In genomic region chr11:79294845-79295520, GRCh38 we compare ENCODE assay signal across 27 cellular contexts.
DNase-seq lines count a peak whose midpoint lies in the region; ATAC-seq and TF ChIP-seq lines count a peak whose summit lies in the region.
"Had no signal": no experiment of that assay in that cellular context is flagged by ENCODE, and none has a peak within 500 bp of the region (broad histone marks: within the 10 kb centered on the region; RNA-seq: fewer than 3 reads in every experiment).

No MANE protein-coding gene starts in this region.

- no peak for TF ChIP-seq CTCF in prostate gland (IDR thresholded peaks at IDR 0.05)

- no peak overlapping the region for H3K27ac ChIP-seq in prostate gland
- H3K27ac ChIP-seq: brain microvascular endothelial cell, C4-2B, heart left ventricle, KMS-11, lower lobe of right lung, ovary, right lobe of liver, suprapubic skin had no signal

- H3K9me3 ChIP-seq in prostate gland, result no peaks in the 10 kb centered on the region
- H3K9me3 ChIP-seq: heart left ventricle, lower lobe of right lung, ovary, right lobe of liver, suprapubic skin had no signal

- H3K27me3 ChIP-seq in prostate gland (replicated peaks; ENCODE audit: insufficient read depth), result no peaks in the 10 kb centered on the region
- H3K27me3 ChIP-seq: brain microvascular endothelial cell, heart left ventricle, ovary, right lobe of liver, suprapubic skin had no signal

- no peak overlapping the region for H3K4me3 ChIP-seq in prostate gland
- H3K4me3 ChIP-seq: heart left ventricle, lower lobe of right lung, ovary, right lobe of liver, suprapubic skin had no signal

- WGBS in prostate gland, result 51% methylated on average over 8 of the region's 8 CpGs

- intact Hi-C loops in prostate gland (cut with DNase I), result no loop called here

- TF ChIP-seq POLR2A in prostate gland (IDR thresholded peaks at IDR 0.05), result no peak

- DNase-seq in NCI-H1092 (lab: John Stamatoyannopoulos, UW) (peak; percentile 15), NCI-H2029 treated with DMSO at 0.1 percent for 48 hours (lab: John Stamatoyannopoulos, UW) (peak; percentile 26), cerebellar cortex (ENCODE audit: low spot score) (peak; percentile 9), prostate gland (ENCODE audit: low spot score) (peak; percentile 46), NCI-H187 treated with DMSO at 0.1 percent for 48 hours (lab: John Stamatoyannopoulos, UW) (no peak), NCI-H524 (lab: John Stamatoyannopoulos, UW) (no peak)
- DNase-seq: activated CD4-positive, alpha-beta T cell treated with anti-CD3 and anti-CD28 coated beads, Interleukin-2, amount 50 U/mL, for 48 hours; activated naive CD4-positive, alpha-beta T cell treated with anti-CD3 and anti-CD28 coated beads, Interleukin-2, amount 10 ng/mL, durations not matched to agents 7 days and 5 days; brain microvascular endothelial cell; effector CD4-positive, alpha-beta T cell; HCEC 1CT; heart left ventricle; lower lobe of right lung; natural killer cell; NCI-H1694 treated with DMSO at 0.1 percent for 48 hours; NCI-H446 treated with DMSO at 0.1 percent for 48 hours; ovary; right lobe of liver; stimulated activated CD4-positive, alpha-beta T cell treated with anti-CD3 and anti-CD28 coated beads, Interleukin-12 subunit alpha, Interleukin-12 subunit beta, amount 100 ng/mL, for 4 hours; stimulated activated CD4-positive, alpha-beta T cell treated with anti-CD3 and anti-CD28 coated beads, Interleukin-4, amount 100 ng/mL, for 4 hours; stimulated activated naive B cell treated with anti-CD40 and anti-IgM and Interleukin-4, amounts not matched to agents 10 μg/mL and 1 μg/mL and 100 μg/mL, for 72 hours had no signal

- H3K4me1 ChIP-seq in prostate gland (replicated peaks), result no peaks in the 10 kb centered on the region
- H3K4me1 ChIP-seq: heart left ventricle, lower lobe of right lung, right lobe of liver, suprapubic skin had no signal

- H3K36me3 ChIP-seq in prostate gland, result no peaks in the 10 kb centered on the region
- H3K36me3 ChIP-seq: brain microvascular endothelial cell, heart left ventricle, lower lobe of right lung, ovary, right lobe of liver, suprapubic skin had no signal

- no peak for ATAC-seq in GM18873 (IDR thresholded peaks at IDR 0.05; ENCODE audit: low FRiP score, unreplicated experiment)
- ATAC-seq: activated CD4-positive, CD25-positive, alpha-beta regulatory T cell treated with anti-CD3 and anti-CD28 coated beads, Interleukin-2, amount 50 U/mL, for 24 hours; heart left ventricle; lower lobe of right lung; natural killer cell; Panc1; right lobe of liver; stimulated activated naive B cell treated with anti-CD40 and anti-IgM and Interleukin-4, amounts not matched to agents 10 μg/mL and 1 μg/mL and 100 μg/mL, for 72 hours had no signal

Comparison
In these comparisons a context has a peak if more than half of its experiments do, and no peak if none do; other contexts are left out.
1. DNase-seq: peak in NCI-H1092 (single experiment), NCI-H2029 treated with DMSO at 0.1 percent for 48 hours (single experiment), cerebellar cortex (single experiment) and prostate gland (single experiment); none in NCI-H187 treated with DMSO at 0.1 percent for 48 hours (single experiment) and NCI-H524 (0 of 2).